In genomic region chr19:980133-980998, GRCh38 we compare ENCODE assay signal across 1 cellular context.
A peak's percentile ranks its signal among the peaks of the same experiment; 100 is the strongest.
TF ChIP-seq lines count a peak whose summit lies in the region.

No MANE protein-coding gene starts in this region.

TF ChIP-seq in K562, 482 proteins besides CTCF, POLR2A, EP300 and RAD21 (continued from another document and continues in another):
- TF ChIP-seq MYNN (IDR thresholded peaks at IDR 0.05), result peak; percentile 71; the same call in 1 of the 2 replicates
- no peak for TF ChIP-seq MYNN (CRISPR knock-in tag; IDR thresholded peaks at IDR 0.05)
- TF ChIP-seq ZNF586 (CRISPR knock-in tag; conservative IDR thresholded peaks at IDR 0.05), result no peak
- TF ChIP-seq, protein P1, sequence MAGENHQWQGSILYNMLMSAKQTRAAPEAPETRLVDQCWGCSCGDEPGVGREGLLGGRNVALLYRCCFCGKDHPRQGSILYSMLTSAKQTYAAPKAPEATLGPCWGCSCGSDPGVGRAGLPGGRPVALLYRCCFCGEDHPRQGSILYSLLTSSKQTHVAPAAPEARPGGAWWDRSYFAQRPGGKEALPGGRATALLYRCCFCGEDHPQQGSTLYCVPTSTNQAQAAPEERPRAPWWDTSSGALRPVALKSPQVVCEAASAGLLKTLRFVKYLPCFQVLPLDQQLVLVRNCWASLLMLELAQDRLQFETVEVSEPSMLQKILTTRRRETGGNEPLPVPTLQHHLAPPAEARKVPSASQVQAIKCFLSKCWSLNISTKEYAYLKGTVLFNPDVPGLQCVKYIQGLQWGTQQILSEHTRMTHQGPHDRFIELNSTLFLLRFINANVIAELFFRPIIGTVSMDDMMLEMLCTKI (IDR thresholded peaks at IDR 0.05; ENCODE audit: partially characterized antibody), result no peak
- TF ChIP-seq NBN (IDR thresholded peaks at IDR 0.05; ENCODE audit: low read depth), result no peak; the same call in 1 of the 2 replicates
- no peak for TF ChIP-seq ZNF431 (CRISPR knock-in tag; IDR thresholded peaks at IDR 0.05)
- TF ChIP-seq, protein P2, sequence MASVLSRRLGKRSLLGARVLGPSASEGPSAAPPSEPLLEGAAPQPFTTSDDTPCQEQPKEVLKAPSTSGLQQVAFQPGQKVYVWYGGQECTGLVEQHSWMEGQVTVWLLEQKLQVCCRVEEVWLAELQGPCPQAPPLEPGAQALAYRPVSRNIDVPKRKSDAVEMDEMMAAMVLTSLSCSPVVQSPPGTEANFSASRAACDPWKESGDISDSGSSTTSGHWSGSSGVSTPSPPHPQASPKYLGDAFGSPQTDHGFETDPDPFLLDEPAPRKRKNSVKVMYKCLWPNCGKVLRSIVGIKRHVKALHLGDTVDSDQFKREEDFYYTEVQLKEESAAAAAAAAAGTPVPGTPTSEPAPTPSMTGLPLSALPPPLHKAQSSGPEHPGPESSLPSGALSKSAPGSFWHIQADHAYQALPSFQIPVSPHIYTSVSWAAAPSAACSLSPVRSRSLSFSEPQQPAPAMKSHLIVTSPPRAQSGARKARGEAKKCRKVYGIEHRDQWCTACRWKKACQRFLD (CRISPR knock-in tag; IDR thresholded peaks at IDR 0.05), result peak; percentile 60; the same call in 1 of the 2 replicates
- peak; percentile 96 for TF ChIP-seq ZNF592 (IDR thresholded peaks at IDR 0.05)
- TF ChIP-seq, protein P3, sequence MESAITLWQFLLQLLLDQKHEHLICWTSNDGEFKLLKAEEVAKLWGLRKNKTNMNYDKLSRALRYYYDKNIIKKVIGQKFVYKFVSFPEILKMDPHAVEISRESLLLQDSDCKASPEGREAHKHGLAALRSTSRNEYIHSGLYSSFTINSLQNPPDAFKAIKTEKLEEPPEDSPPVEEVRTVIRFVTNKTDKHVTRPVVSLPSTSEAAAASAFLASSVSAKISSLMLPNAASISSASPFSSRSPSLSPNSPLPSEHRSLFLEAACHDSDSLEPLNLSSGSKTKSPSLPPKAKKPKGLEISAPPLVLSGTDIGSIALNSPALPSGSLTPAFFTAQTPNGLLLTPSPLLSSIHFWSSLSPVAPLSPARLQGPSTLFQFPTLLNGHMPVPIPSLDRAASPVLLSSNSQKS (CRISPR knock-in tag; IDR thresholded peaks at IDR 0.05), result no peak
- TF ChIP-seq VEZF1 (CRISPR knock-in tag; IDR thresholded peaks at IDR 0.05), result peak; percentile 79
- TF ChIP-seq RBM15 (IDR thresholded peaks at IDR 0.05; ENCODE audit: insufficient read depth, low read length), result no peak
- TF ChIP-seq MIER1 (IDR thresholded peaks at IDR 0.05; ENCODE audit: low read depth), result no peak
- TF ChIP-seq DMBX1 (CRISPR knock-in tag; IDR thresholded peaks at IDR 0.05; ENCODE audit: borderline replicate concordance), result peak; percentile 89
- no peak for TF ChIP-seq ZNF57 (CRISPR knock-in tag; IDR thresholded peaks at IDR 0.05)
- TF ChIP-seq EP400 (IDR thresholded peaks at IDR 0.05), result peak; percentile 95
- 0 out of 2 replicates have a peak, but pooled peaks have one; percentile 29 for TF ChIP-seq DIDO1 (tag; IDR thresholded peaks at IDR 0.05; ENCODE audit: low read depth)
- no peak for TF ChIP-seq CBX1 (IDR thresholded peaks at IDR 0.05; ENCODE audit: low read depth)
- peak; percentile 66; the same call in 1 of the 2 replicates for TF ChIP-seq NR4A1 (CRISPR knock-in tag; IDR thresholded peaks at IDR 0.05)
- TF ChIP-seq NR4A1 (tag; IDR thresholded peaks at IDR 0.05), result peak; percentile 89
- peak; percentile 67 for TF ChIP-seq SUPT5H (IDR thresholded peaks at IDR 0.05)
- TF ChIP-seq SRSF3 (IDR thresholded peaks at IDR 0.05; ENCODE audit: insufficient read depth, low read length), result no peak
- TF ChIP-seq MYBL2 (IDR thresholded peaks at IDR 0.05; ENCODE audit: low read depth), result no peak
- no peak for TF ChIP-seq MYBL2 (CRISPR knock-in tag; IDR thresholded peaks at IDR 0.05; ENCODE audit: borderline replicate concordance)
- no peak for TF ChIP-seq SIN3B (IDR thresholded peaks at IDR 0.05; ENCODE audit: low read depth)
- TF ChIP-seq RFX7 (CRISPR knock-in tag; IDR thresholded peaks at IDR 0.05), result no peak
- TF ChIP-seq ZBTB1 (CRISPR knock-in tag; IDR thresholded peaks at IDR 0.05; ENCODE audit: borderline replicate concordance, low read depth), result 0 out of 2 replicates have a peak, but pooled peaks have one; percentile 21
- TF ChIP-seq, protein P4, sequence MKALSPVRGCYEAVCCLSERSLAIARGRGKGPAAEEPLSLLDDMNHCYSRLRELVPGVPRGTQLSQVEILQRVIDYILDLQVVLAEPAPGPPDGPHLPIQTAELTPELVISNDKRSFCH (CRISPR knock-in tag; IDR thresholded peaks at IDR 0.05), result no peak
- TF ChIP-seq, protein P4 (tag; IDR thresholded peaks at IDR 0.05), result peak; percentile 95
- TF ChIP-seq HDAC1 (IDR thresholded peaks at IDR 0.05), result peak in 1 of 2 experiments; percentile 80; a peak in 2 of 4 replicates
- 0 out of 2 replicates have a peak, but pooled peaks have one; percentile 77 for TF ChIP-seq SMARCE1 (IDR thresholded peaks at IDR 0.05)
- 0 out of 2 replicates have a peak, but pooled peaks have one; percentile 16 for TF ChIP-seq ZNF124 (CRISPR knock-in tag; IDR thresholded peaks at IDR 0.05)
- TF ChIP-seq NEUROD1 (IDR thresholded peaks at IDR 0.05; ENCODE audit: borderline replicate concordance, low read depth, low read length, partially characterized antibody), result peak; percentile 51
- TF ChIP-seq ZNF134 (CRISPR knock-in tag; conservative IDR thresholded peaks at IDR 0.05), result no peak
- TF ChIP-seq RFX5 (IDR thresholded peaks at IDR 0.05; ENCODE audit: low read depth, low read length), result no peak
- no peak for TF ChIP-seq MAFG (tag; conservative IDR thresholded peaks at IDR 0.05)
- no peak for TF ChIP-seq XRCC4 (IDR thresholded peaks at IDR 0.05; ENCODE audit: extremely low read depth, insufficient read depth, insufficient read length)
- TF ChIP-seq ATF6 (CRISPR knock-in tag; IDR thresholded peaks at IDR 0.05), result no peak
- peak; percentile 69 for TF ChIP-seq NFRKB (IDR thresholded peaks at IDR 0.05; ENCODE audit: low read depth)
- no peak for TF ChIP-seq FOXK1 (CRISPR knock-in tag; IDR thresholded peaks at IDR 0.05; ENCODE audit: borderline replicate concordance)
- peak; percentile 64 for TF ChIP-seq BHLHE40 (IDR thresholded peaks at IDR 0.05; ENCODE audit: low read length)
- TF ChIP-seq PATZ1 (CRISPR knock-in tag; IDR thresholded peaks at IDR 0.05; ENCODE audit: borderline replicate concordance), result no peak
- TF ChIP-seq ILK (tag; IDR thresholded peaks at IDR 0.05; ENCODE audit: borderline replicate concordance, low read depth), result no peak
- 0 out of 2 replicates have a peak, but pooled peaks have one; percentile 54 for TF ChIP-seq MECOM (CRISPR knock-in tag; IDR thresholded peaks at IDR 0.05)
- TF ChIP-seq ZNF408 (CRISPR knock-in tag; IDR thresholded peaks at IDR 0.05; ENCODE audit: low read depth), result no peak
- TF ChIP-seq FOS (IDR thresholded peaks at IDR 0.05; ENCODE audit: extremely low read depth, insufficient read length), result no peak
- TF ChIP-seq, protein P5, sequence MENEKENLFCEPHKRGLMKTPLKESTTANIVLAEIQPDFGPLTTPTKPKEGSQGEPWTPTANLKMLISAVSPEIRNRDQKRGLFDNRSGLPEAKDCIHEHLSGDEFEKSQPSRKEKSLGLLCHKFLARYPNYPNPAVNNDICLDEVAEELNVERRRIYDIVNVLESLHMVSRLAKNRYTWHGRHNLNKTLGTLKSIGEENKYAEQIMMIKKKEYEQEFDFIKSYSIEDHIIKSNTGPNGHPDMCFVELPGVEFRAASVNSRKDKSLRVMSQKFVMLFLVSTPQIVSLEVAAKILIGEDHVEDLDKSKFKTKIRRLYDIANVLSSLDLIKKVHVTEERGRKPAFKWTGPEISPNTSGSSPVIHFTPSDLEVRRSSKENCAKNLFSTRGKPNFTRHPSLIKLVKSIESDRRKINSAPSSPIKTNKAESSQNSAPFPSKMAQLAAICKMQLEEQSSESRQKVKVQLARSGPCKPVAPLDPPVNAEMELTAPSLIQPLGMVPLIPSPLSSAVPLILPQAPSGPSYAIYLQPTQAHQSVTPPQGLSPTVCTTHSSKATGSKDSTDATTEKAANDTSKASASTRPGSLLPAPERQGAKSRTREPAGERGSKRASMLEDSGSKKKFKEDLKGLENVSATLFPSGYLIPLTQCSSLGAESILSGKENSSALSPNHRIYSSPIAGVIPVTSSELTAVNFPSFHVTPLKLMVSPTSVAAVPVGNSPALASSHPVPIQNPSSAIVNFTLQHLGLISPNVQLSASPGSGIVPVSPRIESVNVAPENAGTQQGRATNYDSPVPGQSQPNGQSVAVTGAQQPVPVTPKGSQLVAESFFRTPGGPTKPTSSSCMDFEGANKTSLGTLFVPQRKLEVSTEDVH (IDR thresholded peaks at IDR 0.05; ENCODE audit: low read depth, partially characterized antibody), result no peak
- TF ChIP-seq, protein P6, sequence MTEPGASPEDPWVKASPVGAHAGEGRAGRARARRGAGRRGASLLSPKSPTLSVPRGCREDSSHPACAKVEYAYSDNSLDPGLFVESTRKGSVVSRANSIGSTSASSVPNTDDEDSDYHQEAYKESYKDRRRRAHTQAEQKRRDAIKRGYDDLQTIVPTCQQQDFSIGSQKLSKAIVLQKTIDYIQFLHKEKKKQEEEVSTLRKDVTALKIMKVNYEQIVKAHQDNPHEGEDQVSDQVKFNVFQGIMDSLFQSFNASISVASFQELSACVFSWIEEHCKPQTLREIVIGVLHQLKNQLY (CRISPR knock-in tag; conservative IDR thresholded peaks at IDR 0.05), result no peak
- TF ChIP-seq CBFA2T3 (IDR thresholded peaks at IDR 0.05), result peak; percentile 78
- TF ChIP-seq MCM3 (IDR thresholded peaks at IDR 0.05), result no peak
- peak; percentile 46; the same call in 1 of the 2 replicates for TF ChIP-seq TRIM28 (IDR thresholded peaks at IDR 0.05)
- TF ChIP-seq TCF7 (IDR thresholded peaks at IDR 0.05; ENCODE audit: borderline replicate concordance), result no peak
- TF ChIP-seq GABPB1 (CRISPR knock-in tag; IDR thresholded peaks at IDR 0.05), result no peak; the same call in 1 of the 2 replicates
- TF ChIP-seq PCBP2 (IDR thresholded peaks at IDR 0.05; ENCODE audit: low read depth, low read length, poor library complexity, severe bottlenecking), result no peak
- TF ChIP-seq TARDBP (IDR thresholded peaks at IDR 0.05), result no peak
- peak; percentile 39 for TF ChIP-seq CHD1 (IDR thresholded peaks at IDR 0.05; ENCODE audit: low read length)
